8 cellular contexts compared by ENCODE assay signal in the genomic region with DNA sequence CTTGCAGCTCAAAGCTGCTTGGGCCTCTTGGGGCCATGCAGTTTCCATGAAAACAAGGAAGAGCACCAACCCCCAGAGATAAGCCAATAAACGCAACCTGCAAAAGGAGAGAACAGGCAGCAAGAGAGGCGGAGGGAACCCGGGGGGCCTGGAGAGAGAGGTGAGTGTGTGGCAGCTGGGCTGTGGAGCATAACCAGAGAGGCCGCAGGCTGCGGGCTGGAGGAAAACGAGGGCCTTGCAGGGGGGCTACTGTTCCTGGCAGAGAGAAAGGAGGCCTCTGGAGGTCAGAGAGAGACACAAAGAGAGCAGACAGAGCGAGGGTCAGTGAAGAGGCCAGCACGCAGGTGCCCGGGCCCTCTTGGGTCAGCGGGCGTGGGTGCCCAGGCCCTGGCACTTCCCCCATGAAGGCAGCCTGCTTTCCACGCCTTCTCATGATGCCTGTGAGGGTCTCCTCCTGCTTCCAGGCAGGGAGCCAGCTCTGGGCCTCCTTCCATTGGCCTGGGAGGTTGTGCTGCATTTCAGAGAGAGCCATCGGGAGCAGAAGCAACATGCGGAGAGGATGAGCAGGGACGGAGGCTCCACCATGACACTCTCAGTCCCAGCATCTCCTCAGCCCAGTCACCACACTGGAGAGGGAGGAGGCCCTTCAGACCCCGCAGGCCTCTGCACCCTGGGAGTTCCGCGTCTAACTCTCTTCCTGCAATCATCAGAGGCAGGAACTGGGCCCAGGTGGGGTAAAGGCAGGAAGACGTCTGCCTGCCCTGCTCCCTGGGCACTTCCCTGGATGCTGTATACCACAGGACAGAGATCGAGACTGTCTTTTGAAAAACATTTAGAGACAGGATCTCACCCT. TPM values are rescaled to one million over a fixed set of nuclear protein-coding genes. Genes with fewer than 3 reads are reported as not detected.
DNase-seq lines count a peak whose midpoint lies in the region; FAIRE-seq and TF ChIP-seq lines count a peak whose summit lies in the region.
"Not testable (repeated sequence)": the region's sequence is repeated elsewhere in the genome, so short reads cannot be mapped to it uniquely, and the experiment has no call there.

No MANE protein-coding gene starts in this region.

- H3K9me3 Mint-ChIP-seq in IgD-negative memory B cell; activated T-cell treated with anti-CD3 and anti-CD28 coated beads, Interleukin-2, amount 50 U/mL, for 24 hours: not testable (repeated sequence)

- H3K4me2 ChIP-seq in DOHH2 (ENCODE audit: low read length) (peak overlapping the region; percentile 73), parathyroid adenoma (ENCODE audit: low read length) (peak overlapping the region; percentile 29)

- DNase-seq in RCC 7860 (ENCODE audit: low spot score) (peak; percentile 10), dermis blood vessel endothelial cell (peak; percentile 24)
- peak; percentile 57 for DNase-seq in activated T-cell treated with anti-CD3 and anti-CD28 coated beads, Interleukin-2, amount 50 U/mL, for 24 hours
- not testable (repeated sequence) for DNase-seq in tibial artery

- H3K27ac ChIP-seq in DOHH2 (ENCODE audit: low read depth, low read length) (peak overlapping the region; percentile 75), parathyroid adenoma (peak overlapping the region; percentile 75)
- H3K27ac ChIP-seq in tibial artery, result not testable (repeated sequence)

- H3F3A ChIP-seq in DOHH2 (ENCODE audit: control insufficient read depth, insufficient read depth), result not testable (repeated sequence)

- H3K4me1 Mint-ChIP-seq in IgD-negative memory B cell, result peaks cover 7 to 29% (median 15%) of the 10 kb centered on the region in 3 donors
- H3K4me1 Mint-ChIP-seq in activated T-cell treated with anti-CD3 and anti-CD28 coated beads, Interleukin-2, amount 50 U/mL, for 24 hours (ENCODE audit: low read depth), result peaks cover 43% of the 10 kb centered on the region

- not testable (repeated sequence) for H3K36me3 Mint-ChIP-seq in IgD-negative memory B cell
- H3K36me3 Mint-ChIP-seq in activated T-cell treated with anti-CD3 and anti-CD28 coated beads, Interleukin-2, amount 50 U/mL, for 24 hours (ENCODE audit: low read depth), result peaks cover 67% of the 10 kb centered on the region

- TF ChIP-seq CTCF in DOHH2 (IDR thresholded peaks at IDR 0.05; ENCODE audit: low read depth, low read length, poor library complexity, severe bottlenecking); parathyroid adenoma (IDR thresholded peaks at IDR 0.05); tibial artery (IDR thresholded peaks at IDR 0.05): not testable (repeated sequence)

- not testable (repeated sequence) for H4K20me1 ChIP-seq in DOHH2 (ENCODE audit: control insufficient read depth, insufficient read depth, low read depth, low read length)

- H3K36me3 ChIP-seq in DOHH2 (ENCODE audit: control insufficient read depth, low read length), result peaks cover 66% of the 10 kb centered on the region
- not testable (repeated sequence) for H3K36me3 ChIP-seq in parathyroid adenoma (ENCODE audit: control insufficient read depth, insufficient read depth, low read length); tibial artery

- H3K79me2 ChIP-seq in DOHH2 (ENCODE audit: control insufficient read depth, low read length) (peaks cover 98% of the 10 kb centered on the region), parathyroid adenoma (peaks cover 24% of the 10 kb centered on the region)

- H3K9me3 ChIP-seq in DOHH2 (ENCODE audit: control insufficient read depth, insufficient read depth, low read length); iPS-18c (ENCODE audit: control insufficient read depth, insufficient read depth, low read length); parathyroid adenoma (ENCODE audit: control insufficient read depth, low read length); tibial artery: not testable (repeated sequence)

- not testable (repeated sequence) for H3K9ac ChIP-seq in parathyroid adenoma

- FAIRE-seq in RCC 7860 (lab: Jason Lieb, UNC), result not testable (repeated sequence)

- intact Hi-C loops in tibial artery (cut with DNase I; ENCODE audit: low total_unique reads), result not testable (repeated sequence)

- H3K4me3 ChIP-seq in DOHH2 (ENCODE audit: low read length), result peak overlapping the region; percentile 90
- peak overlapping the region; percentile 55 for H3K4me3 ChIP-seq in iPS-18c (ENCODE audit: insufficient read depth, low read depth, low read length)
- H3K4me3 ChIP-seq in parathyroid adenoma (ENCODE audit: low read depth, low read length), result peak overlapping the region; percentile 12
- H3K4me3 ChIP-seq in tibial artery, result peak overlapping the region; percentile 67 to 94

- H3K27me3 ChIP-seq in DOHH2 (ENCODE audit: control insufficient read depth, low read length); parathyroid adenoma (ENCODE audit: control insufficient read depth, insufficient read depth, low read length); tibial artery: not testable (repeated sequence)

- H3K9me2 ChIP-seq in DOHH2 (replicated peaks; ENCODE audit: control insufficient read depth, low read length), result not testable (repeated sequence)

- H3K4me3 Mint-ChIP-seq in IgD-negative memory B cell, result peak overlapping the region; percentile 83 to 94 (median 93)
- H3K4me3 Mint-ChIP-seq in activated T-cell treated with anti-CD3 and anti-CD28 coated beads, Interleukin-2, amount 50 U/mL, for 24 hours, result peak overlapping the region; percentile 89

- not testable (repeated sequence) for H3K27me3 Mint-ChIP-seq in IgD-negative memory B cell; activated T-cell treated with anti-CD3 and anti-CD28 coated beads, Interleukin-2, amount 50 U/mL, for 24 hours

- H3K4me1 ChIP-seq in DOHH2 (ENCODE audit: control insufficient read depth, low read length) (peaks cover 32% of the 10 kb centered on the region), tibial artery (peaks cover 0 to 29% (median 17%) of the 10 kb centered on the region in 4 donors)
- not testable (repeated sequence) for H3K4me1 ChIP-seq in parathyroid adenoma

- peak overlapping the region in 2 of 3 donors; percentile 71 to 90 for H3K27ac Mint-ChIP-seq in IgD-negative memory B cell
- peak overlapping the region; percentile 92 for H3K27ac Mint-ChIP-seq in activated T-cell treated with anti-CD3 and anti-CD28 coated beads, Interleukin-2, amount 50 U/mL, for 24 hours

- peak overlapping the region; percentile 73 for H2AFZ ChIP-seq in parathyroid adenoma

RNA-seq across cellular contexts. Expression of gene MZT2A, which starts 1.4 kb away (rescaled TPM):
- 103 TPM for polyA plus RNA-seq in IgD-negative memory B cell
- 59.8 and 140 TPM in 2 replicates for total RNA-seq in dermis blood vessel endothelial cell

RNA-seq across cellular contexts. Expression of gene TUBA3D, which starts 14.9 kb away (rescaled TPM):
- not detected for polyA plus RNA-seq in IgD-negative memory B cell
- not detected in 2 replicates for total RNA-seq in dermis blood vessel endothelial cell

RNA-seq across cellular contexts. Expression of gene CCDC74A, which starts 36.8 kb away (rescaled TPM):
- not detected for polyA plus RNA-seq in IgD-negative memory B cell
- 2.2 and 6.5 TPM in 2 replicates for total RNA-seq in dermis blood vessel endothelial cell

Comparison
In these comparisons a context has a peak if more than half of its experiments do, and no peak if none do; other contexts are left out.
1. H3K4me3 ChIP-seq: peak in every context shown above with its lines; median percentile 90 in DOHH2; 80 in tibial artery; 55 in iPS-18c; 12 in parathyroid adenoma.